Comparison of ENCODE assay signal across 9 cellular contexts in genomic region chr5:172835246-172836030, GRCh38. TPM values are rescaled to one million over a fixed set of nuclear protein-coding genes. Genes with fewer than 3 reads are reported as not detected.
DNase-seq lines count a peak whose midpoint lies in the region; ATAC-seq, FAIRE-seq and TF ChIP-seq lines count a peak whose summit lies in the region.
"Had no signal": no experiment of that assay in that cellular context is flagged by ENCODE, and none has a peak within 500 bp of the region (broad histone marks: within the 10 kb centered on the region; RNA-seq: fewer than 3 reads in every experiment).

No MANE protein-coding gene starts in this region.

- peaks cover 4% of the 10 kb centered on the region for H3K36me3 Mint-ChIP-seq in memory B cell

- ATAC-seq in Right ventricle myocardium inferior (no peak), GM12878 (peak; percentile 14), memory B cell (ENCODE audit: low read depth) (peak; percentile 5), HG02884 (IDR thresholded peaks at IDR 0.05; ENCODE audit: unreplicated experiment) (no peak)

- TF ChIP-seq RAD21 in GM12878 (IDR thresholded peaks at IDR 0.05; ENCODE audit: insufficient read depth, low read depth, low read length), result no peak

- H3K9me3 ChIP-seq in cardiac muscle cell (ENCODE audit: low read depth) (no peaks in the 10 kb centered on the region), GM12878 (replicated peaks; ENCODE audit: control insufficient read depth, insufficient read depth, low read length) (no peaks in the 10 kb centered on the region), uterus (no peaks in the 10 kb centered on the region)

- TF ChIP-seq POLR2A in GM12878 (IDR thresholded peaks at IDR 0.05; ENCODE audit: low read depth, low read length) (peak; percentile 28; the same call in 1 of the 2 replicates), uterus (IDR thresholded peaks at IDR 0.05) (no peak)

- H3K36me3 ChIP-seq in cardiac muscle cell, result no peaks in the 10 kb centered on the region
- peaks cover 0 to under 1% of the 10 kb centered on the region in 2 experiments; a peak in 1 of 4 replicates for H3K36me3 ChIP-seq in GM12878 (ENCODE audit: control insufficient read depth in 2 of 2, insufficient read depth in 2 of 2, low read length in 1 of 2)
- H3K36me3 ChIP-seq in uterus, result no peaks in the 10 kb centered on the region

- in situ Hi-C loops in GM12878 (cut with MboI), result no loop called here

- DNase-seq in cardiac muscle cell (ENCODE audit: low read depth in 1 of 2, low spot score in 1 of 2), result no peak
- no peak for DNase-seq in Right ventricle myocardium inferior (ENCODE audit: missing footprints)
- DNase-seq in GM12878 (ENCODE audit: low read depth, low spot score), result no peak
- peak in 1 of 2 donors; percentile 16 for DNase-seq in memory B cell (ENCODE audit: low spot score in 2 of 2)
- DNase-seq in uterus, result no peak
- no peak for DNase-seq in NCI-H82 (lab: John Stamatoyannopoulos, UW)
- DNase-seq in NCI-H1694 (lab: John Stamatoyannopoulos, UW), result no peak

- H3K4me3 Mint-ChIP-seq in memory B cell, result peak overlapping the region; percentile 94

- H2AFZ ChIP-seq in GM12878 (ENCODE audit: control insufficient read depth, low read depth, low read length), result no peak overlapping the region; the same call in 1 of the 2 replicates

- H4K20me1 ChIP-seq in GM12878 (ENCODE audit: control insufficient read depth, insufficient read depth), result no peaks in the 10 kb centered on the region

- CTCF ChIA-PET in GM12878 (lab: Yijun Ruan, JAX), result interaction anchor here (1.2 to 4.1 kb wide), 8 partner anchors 8 to 135 kb away, joined by 3 to 37 read pairs (median 10); partner anchors contain the start of gene DUSP1

- no peaks in the 10 kb centered on the region for H3K9me3 Mint-ChIP-seq in memory B cell

- SMC1A ChIA-PET in GM12878 (lab: Charles Lee; ENCODE audit: uncharacterized antibody, unreplicated experiment), result interaction anchor here (0.6 to 5.9 kb wide), 15 partner anchors 9 to 222 kb away, joined by 3 to 44 read pairs (median 4); partner anchors contain the start of gene DUSP1

- FAIRE-seq in GM12878 (lab: Jason Lieb, UNC), result no peak
- FAIRE-seq: G401.6 had no signal

- no peaks in the 10 kb centered on the region for H3K27me3 Mint-ChIP-seq in memory B cell

- no peak for TF ChIP-seq EP300 in GM12878 (IDR thresholded peaks at IDR 0.05; ENCODE audit: borderline replicate concordance in 1 of 2, control insufficient read depth in 1 of 2, low read depth in 2 of 2, low read length in 2 of 2)

- H3K4me3 ChIP-seq in cardiac muscle cell (peak overlapping the region; percentile 88), GM12878 (peak overlapping the region; percentile 97), uterus (peak overlapping the region; percentile 75 to 79)

- 38% methylated on average over 16 of the region's 16 CpGs for WGBS in GM12878 (ENCODE audit: insufficient coverage, insufficient replicate concordance, low lambda C conversion rate, missing lambda C conversion rate)

- TF ChIP-seq CTCF in cardiac muscle cell (IDR thresholded peaks at IDR 0.05; ENCODE audit: low read depth, low read length), result no peak
- TF ChIP-seq CTCF in GM12878 (IDR thresholded peaks at IDR 0.05 in 2 of 3, conservative IDR thresholded peaks at IDR 0.05 in 1 of 3; ENCODE audit: control insufficient read depth in 2 of 3, extremely low read depth in 1 of 3, insufficient read depth in 1 of 3, low read depth in 3 of 3, low read length in 3 of 3), result no peak
- no peak for TF ChIP-seq CTCF in uterus (IDR thresholded peaks at IDR 0.05)

- H3K4me1 ChIP-seq in cardiac muscle cell (ENCODE audit: low read depth) (no peaks in the 10 kb centered on the region), GM12878 (ENCODE audit: control insufficient read depth, insufficient read depth, low read length) (peaks cover 33% of the 10 kb centered on the region), uterus (peaks cover 0 to 7% of the 10 kb centered on the region in 2 donors)

- no peaks in the 10 kb centered on the region for H3K27me3 ChIP-seq in cardiac muscle cell
- H3K27me3 ChIP-seq in GM12878 (replicated peaks in 1 of 2; ENCODE audit: control insufficient read depth in 2 of 2, insufficient read depth in 2 of 2, low read length in 1 of 2), result no peaks in the 10 kb centered on the region
- H3K27me3 ChIP-seq in uterus, result no peaks in the 10 kb centered on the region

- H3K27ac ChIP-seq in cardiac muscle cell, result no peak overlapping the region
- peak overlapping the region; percentile 95 for H3K27ac ChIP-seq in GM12878 (ENCODE audit: control insufficient read depth, insufficient read depth)
- peak overlapping the region; percentile 81 to 88 for H3K27ac ChIP-seq in uterus

- H3K4me2 ChIP-seq in GM12878 (ENCODE audit: control insufficient read depth, insufficient read depth), result peak overlapping the region; percentile 100

- RAD21 ChIA-PET in GM12878 (lab: Charles Lee; ENCODE audit: unreplicated experiment), result interaction anchor here (1.0 to 3.4 kb wide), 6 partner anchors 46 to 121 kb away, joined by 3 to 35 read pairs (median 6); partner anchors contain the start of gene DUSP1

- peaks cover 38% of the 10 kb centered on the region for H3K4me1 Mint-ChIP-seq in memory B cell

- peak overlapping the region; percentile 98 for H3K27ac Mint-ChIP-seq in memory B cell

- peaks cover 50% of the 10 kb centered on the region for H3K79me2 ChIP-seq in GM12878 (ENCODE audit: control insufficient read depth, insufficient read depth, low read length)

- POLR2A ChIA-PET in GM12878 (lab: Charles Lee), result interaction anchor here (0.6 to 3.9 kb wide), 9 partner anchors 14 to 337 kb away, joined by 3 to 45 read pairs (median 5); partner anchors contain the start of gene DUSP1

- BruUV-seq in GM12878 (replicated peaks; lab: Mats Ljungman, UMichigan), result TSS peak; percentile 49

- H3K9ac ChIP-seq in GM12878 (ENCODE audit: control insufficient read depth, insufficient read depth, low read length), result peak overlapping the region; percentile 73

- intact Hi-C loops in Right ventricle myocardium inferior (cut with DNase I) (loop anchor here (2.0 to 10.0 kb wide), 4 partner anchors 25 to 121 kb away; partner anchors contain the start of gene DUSP1), GM12878 (cut with micrococcal nuclease; ENCODE audit: unreplicated experiment) (loop anchor here (5.0 to 10.0 kb wide), 3 partner anchors 72 to 497 kb away; no protein-coding TSS in a partner anchor), uterus (cut with DNase I; ENCODE audit: low total_unique reads) (no loop called here)

TF ChIP-seq in GM12878, 131 proteins besides CTCF, POLR2A, EP300 and RAD21 (continues in another document):
- peak; percentile 22; the same call in 1 of the 2 replicates for TF ChIP-seq IKZF1 (conservative IDR thresholded peaks at IDR 0.05)
- 0 out of 4 replicates have a peak, but pooled peaks of 1 of the 2 experiments have one; percentile 23 for TF ChIP-seq IKZF2 (IDR thresholded peaks at IDR 0.05)
- TF ChIP-seq, protein P1, sequence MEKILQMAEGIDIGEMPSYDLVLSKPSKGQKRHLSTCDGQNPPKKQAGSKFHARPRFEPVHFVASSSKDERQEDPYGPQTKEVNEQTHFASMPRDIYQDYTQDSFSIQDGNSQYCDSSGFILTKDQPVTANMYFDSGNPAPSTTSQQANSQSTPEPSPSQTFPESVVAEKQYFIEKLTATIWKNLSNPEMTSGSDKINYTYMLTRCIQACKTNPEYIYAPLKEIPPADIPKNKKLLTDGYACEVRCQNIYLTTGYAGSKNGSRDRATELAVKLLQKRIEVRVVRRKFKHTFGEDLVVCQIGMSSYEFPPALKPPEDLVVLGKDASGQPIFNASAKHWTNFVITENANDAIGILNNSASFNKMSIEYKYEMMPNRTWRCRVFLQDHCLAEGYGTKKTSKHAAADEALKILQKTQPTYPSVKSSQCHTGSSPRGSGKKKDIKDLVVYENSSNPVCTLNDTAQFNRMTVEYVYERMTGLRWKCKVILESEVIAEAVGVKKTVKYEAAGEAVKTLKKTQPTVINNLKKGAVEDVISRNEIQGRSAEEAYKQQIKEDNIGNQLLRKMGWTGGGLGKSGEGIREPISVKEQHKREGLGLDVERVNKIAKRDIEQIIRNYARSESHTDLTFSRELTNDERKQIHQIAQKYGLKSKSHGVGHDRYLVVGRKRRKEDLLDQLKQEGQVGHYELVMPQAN (conservative IDR thresholded peaks at IDR 0.05), result peak; percentile 57; the same call in 1 of the 2 replicates
- no peak for TF ChIP-seq BRCA1 (IDR thresholded peaks at IDR 0.05; ENCODE audit: low read depth, low read length)

RNA-seq across cellular contexts. Expression of gene ERGIC1, which starts 1.4 kb away (rescaled TPM):
- total RNA-seq in cardiac muscle cell, result 77.3 and 85.1 TPM in 2 replicates
- polyA plus RNA-seq in cardiac muscle cell, result 15.4 and 22.2 TPM in 2 replicates
- 74.8 TPM for total RNA-seq in Right ventricle myocardium inferior
- 247 and 251 TPM in 2 replicates for total RNA-seq in GM12878 (2013; cell fraction: nucleolus; rRNA removed)
- 77.0 and 86.2 TPM in 2 replicates for total RNA-seq in GM12878 (2014; rRNA removed)
- total RNA-seq in GM12878 (2014; rRNA removed; fragmentation: Illumina TruSeq; extraction: Trizol), result 70.6 and 71.3 TPM in 2 replicates
- 90.0 and 97.6 TPM in 2 replicates for total RNA-seq in GM12878 (2021)
- polyA plus RNA-seq in GM12878 (2011; ENCODE audit: low read depth), result 45.2 TPM
- polyA plus RNA-seq in GM12878 (2011; rRNA removed), result 56.1 and 81.2 TPM in 2 replicates
- polyA plus RNA-seq in GM12878 (2011; cell fraction: cytosol; rRNA removed), result 110 and 117 TPM in 2 replicates
- polyA plus RNA-seq in GM12878 (2011; cell fraction: nucleus; rRNA removed), result 70.5 and 84.8 TPM in 2 replicates
- 72.6 and 77.3 TPM in 2 replicates for polyA plus RNA-seq in GM12878 (2012)
- 78.1 and 104 TPM in 2 replicates for polyA plus RNA-seq in GM12878 (2014; fragmentation: Illumina TruSeq; extraction: Trizol)
- 10 to 100 TPM in 1 of 2 experiments, 1 to 10 TPM in 1; 8.8 to 21.0 TPM for polyA plus RNA-seq in GM12878 (2014; fragmentation: Nextera tagmentation; extraction: Ambion mirVana)
- polyA plus RNA-seq in GM12878 (2014; rRNA removed), result 88.7 and 88.8 TPM in 2 replicates
- polyA plus RNA-seq in GM12878 (2016; fragmentation: Nextera tagmentation; extraction: Ambion mirVana), result 10 to 100 TPM; 26.3 to 28.6 TPM
- polyA minus RNA-seq in GM12878 (2011; rRNA and poly(A)+ RNA removed), result 136 and 155 TPM in 2 replicates
- 30.7 and 37.3 TPM in 2 replicates for polyA minus RNA-seq in GM12878 (2011; cell fraction: cytosol; rRNA and poly(A)+ RNA removed)
- 28.8 and 59.6 TPM in 2 replicates for polyA minus RNA-seq in GM12878 (2011; cell fraction: nucleus; rRNA and poly(A)+ RNA removed)
- total RNA-seq in uterus, result 100 to 1,000 TPM in 1 of 4 donors, 10 to 100 TPM in 3; 34.8 to 130 (median 67.7) TPM

Comparison
In these comparisons a context has a peak if more than half of its experiments do, and no peak if none do; other contexts are left out.
1. ATAC-seq: peak in GM12878 (single experiment) and memory B cell (single experiment); none in Right ventricle myocardium inferior (single experiment) and HG02884 (single experiment).
2. Peak in every context shown above with its lines, with median percentiles within 50 percentile points of each other: H3K4me3 ChIP-seq.